Comparison of ENCODE assay signal across 17 cellular contexts in the genomic region with DNA sequence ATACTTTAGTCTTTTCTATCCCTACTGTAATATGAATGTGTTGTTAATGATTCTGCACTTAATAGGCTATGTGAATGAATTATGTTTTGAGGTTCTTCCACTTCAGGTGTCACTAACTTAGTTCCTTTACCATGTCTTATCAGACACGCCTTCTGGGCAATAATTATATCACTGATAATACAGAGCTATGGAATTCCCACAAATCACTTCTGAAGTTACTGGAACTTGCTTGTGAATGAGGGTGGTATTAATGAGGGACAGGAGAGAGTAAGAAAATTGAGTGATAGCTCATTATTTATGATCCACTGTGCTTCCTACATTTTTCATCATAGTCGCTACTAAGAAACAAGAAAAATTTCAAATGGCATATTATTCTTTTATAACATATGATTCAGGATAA.
A peak's percentile ranks its signal among the peaks of the same experiment; 100 is the strongest.
DNase-seq lines count a peak whose midpoint lies in the region; ATAC-seq and TF ChIP-seq lines count a peak whose summit lies in the region.
"Had no signal": no experiment of that assay in that cellular context is flagged by ENCODE, and none has a peak within 500 bp of the region (broad histone marks: within the 10 kb centered on the region; RNA-seq: fewer than 3 reads in every experiment).

No MANE protein-coding gene starts in this region.

- H3K9me3 Mint-ChIP-seq in WTC11 (no peaks in the 10 kb centered on the region), osteocyte (ENCODE audit: unreplicated experiment) (no peaks in the 10 kb centered on the region), natural killer cell (no peaks in the 10 kb centered on the region)
- H3K9me3 Mint-ChIP-seq: CD4-positive, alpha-beta T cell; HFFc6 had no signal

- H3K9me3 ChIP-seq in uterus, result no peaks in the 10 kb centered on the region

- H3K36me3 ChIP-seq in brain microvascular endothelial cell (replicated peaks) (peaks cover 19% of the 10 kb centered on the region), uterus (no peaks in the 10 kb centered on the region)

- no peak for DNase-seq in WTC11 (ENCODE audit: low spot score)
- no peak for DNase-seq in brain microvascular endothelial cell
- no peak for DNase-seq in osteocyte (ENCODE audit: extremely low spot score, unreplicated experiment)
- no peak for DNase-seq in uterus
- no peak for DNase-seq in cerebellum (ENCODE audit: low spot score)
- DNase-seq in natural killer cell, result no peak
- DNase-seq: AML-193; CD4-positive, alpha-beta T cell; DMS153; DMS79; GDM1; GOT3; H7; HFFc6 had no signal

- POLR2A ChIA-PET in WTC11 (lab: Charles Lee), result no interaction called here

- H3K36me3 Mint-ChIP-seq in WTC11 (0 out of 2 replicates have a peak, but pooled peaks cover 3% of the 10 kb centered on the region), osteocyte (ENCODE audit: unreplicated experiment) (peaks cover 22% of the 10 kb centered on the region), natural killer cell (peaks cover 6% of the 10 kb centered on the region)

- TF ChIP-seq POLR2A in uterus (IDR thresholded peaks at IDR 0.05), result no peak

- intact Hi-C loops in uterus (cut with DNase I; ENCODE audit: low total_unique reads) (no loop called here), natural killer cell (cut with micrococcal nuclease) (no loop called here)

- CTCF ChIA-PET in WTC11 (lab: Charles Lee), result no interaction called here

- in situ Hi-C loops in brain microvascular endothelial cell (cut with HindIII; ENCODE audit: low pct_ligation_motif_present, low sequenced_read_pairs), result no loop called here

- no peak for ATAC-seq in WTC11
- ATAC-seq in HG02571 (IDR thresholded peaks at IDR 0.05; ENCODE audit: unreplicated experiment), result no peak
- no peak for ATAC-seq in natural killer cell
- ATAC-seq: HCT116 had no signal

- no peak for TF ChIP-seq CTCF in WTC11 (IDR thresholded peaks at IDR 0.05)
- TF ChIP-seq CTCF in brain microvascular endothelial cell (IDR thresholded peaks at IDR 0.05; ENCODE audit: low read depth, low read length, missing control alignments), result no peak
- TF ChIP-seq CTCF in osteocyte (IDR thresholded peaks at IDR 0.05), result no peak
- no peak for TF ChIP-seq CTCF in uterus (IDR thresholded peaks at IDR 0.05)
- no peak for TF ChIP-seq CTCF in natural killer cell (IDR thresholded peaks at IDR 0.05)

- H3K4me1 ChIP-seq in uterus, result peaks cover 5 to 9% of the 10 kb centered on the region in 2 donors

- H3K27ac Mint-ChIP-seq in WTC11 (peak overlapping the region; percentile 24; the same call in 1 of the 2 replicates), osteocyte (ENCODE audit: unreplicated experiment) (peak overlapping the region; percentile 67), natural killer cell (no peak overlapping the region)
- H3K27ac Mint-ChIP-seq: CD4-positive, alpha-beta T cell had no signal

- H3K27me3 ChIP-seq in brain microvascular endothelial cell (replicated peaks) (no peaks in the 10 kb centered on the region), uterus (no peaks in the 10 kb centered on the region)

- H3K27me3 Mint-ChIP-seq in WTC11 (ENCODE audit: low read depth), result no peaks in the 10 kb centered on the region
- H3K27me3 Mint-ChIP-seq in osteocyte (ENCODE audit: unreplicated experiment), result no peaks in the 10 kb centered on the region
- peaks cover 0 to 3% of the 10 kb centered on the region in 2 donors for H3K27me3 Mint-ChIP-seq in natural killer cell (ENCODE audit: low read depth in 2 of 2)
- H3K27me3 Mint-ChIP-seq: CD4-positive, alpha-beta T cell had no signal

- H3K4me3 Mint-ChIP-seq in WTC11 (no peak overlapping the region), osteocyte (ENCODE audit: unreplicated experiment) (no peak overlapping the region), natural killer cell (no peak overlapping the region)
- H3K4me3 Mint-ChIP-seq: CD4-positive, alpha-beta T cell; HFFc6 had no signal

- peaks cover 9% of the 10 kb centered on the region for H3K4me1 Mint-ChIP-seq in WTC11
- peaks cover 58% of the 10 kb centered on the region for H3K4me1 Mint-ChIP-seq in osteocyte (ENCODE audit: unreplicated experiment)
- H3K4me1 Mint-ChIP-seq in natural killer cell, result peaks cover 12 to 15% of the 10 kb centered on the region in 2 donors

- H3K4me3 ChIP-seq in brain microvascular endothelial cell (ENCODE audit: low read depth, low read length), result no peak overlapping the region
- no peak overlapping the region for H3K4me3 ChIP-seq in uterus

- H3K27ac ChIP-seq in brain microvascular endothelial cell, result peak overlapping the region; percentile 50
- H3K27ac ChIP-seq in uterus, result peak overlapping the region; percentile 35 to 52
- H3K27ac ChIP-seq: C4-2B had no signal

TF ChIP-seq in WTC11, 78 proteins besides CTCF, POLR2A, EP300 and RAD21:
- TF ChIP-seq AR (CRISPR knock-in tag; IDR thresholded peaks at IDR 0.05), result no peak
- no peak for TF ChIP-seq ZNF121 (CRISPR knock-in tag; IDR thresholded peaks at IDR 0.05)
- TF ChIP-seq ZNF416 (CRISPR knock-in tag; IDR thresholded peaks at IDR 0.05), result no peak
- no peak for TF ChIP-seq NR1H2 (CRISPR knock-in tag; IDR thresholded peaks at IDR 0.05)
- no peak for TF ChIP-seq CBFB (CRISPR knock-in tag; IDR thresholded peaks at IDR 0.05; ENCODE audit: low read depth)
- no peak for TF ChIP-seq NFATC4 (CRISPR knock-in tag; IDR thresholded peaks at IDR 0.05)
- no peak for TF ChIP-seq ZNF396 (CRISPR knock-in tag; IDR thresholded peaks at IDR 0.05; ENCODE audit: borderline replicate concordance)
- no peak for TF ChIP-seq ZBTB21 (CRISPR knock-in tag; IDR thresholded peaks at IDR 0.05; ENCODE audit: borderline replicate concordance)
- no peak for TF ChIP-seq MAX (CRISPR knock-in tag; IDR thresholded peaks at IDR 0.05)

Comparison
In these comparisons a context has a peak if more than half of its experiments do, and no peak if none do; other contexts are left out.
1. H3K27ac Mint-ChIP-seq: peak in WTC11 (single experiment) and osteocyte (single experiment); none in natural killer cell (0 of 2).